Comparison of ENCODE assay signal across 17 cellular contexts in the genomic region with DNA sequence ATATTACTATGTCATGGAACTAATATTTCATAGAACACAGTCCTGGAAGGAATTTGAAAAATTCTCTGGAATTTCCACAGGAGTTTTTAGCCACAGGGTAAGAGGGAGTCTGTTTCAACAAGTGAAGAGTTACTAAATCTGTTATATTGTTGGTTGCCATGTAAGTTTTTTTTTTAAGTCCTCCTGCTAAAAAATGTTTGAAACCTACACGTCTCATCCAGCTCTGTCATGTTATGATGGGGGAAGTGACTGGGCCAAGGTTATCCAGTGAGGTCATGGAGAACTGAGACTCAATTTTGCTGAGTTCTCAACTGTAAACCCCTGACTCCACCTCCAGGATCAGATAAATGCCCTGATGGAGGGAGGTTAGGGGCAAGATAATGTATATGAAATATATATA.
DNase-seq lines count a peak whose midpoint lies in the region; ATAC-seq and TF ChIP-seq lines count a peak whose summit lies in the region.
"Had no signal": no experiment of that assay in that cellular context is flagged by ENCODE, and none has a peak within 500 bp of the region (broad histone marks: within the 10 kb centered on the region; RNA-seq: fewer than 3 reads in every experiment).

No MANE protein-coding gene starts in this region.

- TF ChIP-seq CTCF in natural killer cell (IDR thresholded peaks at IDR 0.05) (no peak), left lung (IDR thresholded peaks at IDR 0.05) (no peak)

- no peak overlapping the region for H3K4me3 Mint-ChIP-seq in natural killer cell
- no peak overlapping the region for H3K4me3 Mint-ChIP-seq in natural killer cell treated with Interleukin-12 subunit alpha and Interleukin-12 subunit beta and Interleukin-15 and Interleukin-18, amount 100 ng/mL, for 72 hours
- no peak overlapping the region for H3K4me3 Mint-ChIP-seq in activated naive CD8-positive, alpha-beta T cell treated with anti-CD3 and anti-CD28 coated beads, Interleukin-2, amount 50 U/mL, for 24 hours
- H3K4me3 Mint-ChIP-seq: B cell, T-cell had no signal

- no peaks in the 10 kb centered on the region for H3K9me3 Mint-ChIP-seq in natural killer cell
- no peaks in the 10 kb centered on the region for H3K9me3 Mint-ChIP-seq in natural killer cell treated with Interleukin-12 subunit alpha and Interleukin-12 subunit beta and Interleukin-15 and Interleukin-18, amount 100 ng/mL, for 72 hours
- H3K9me3 Mint-ChIP-seq in activated naive CD8-positive, alpha-beta T cell treated with anti-CD3 and anti-CD28 coated beads, Interleukin-2, amount 50 U/mL, for 24 hours: no peaks in the 10 kb centered on the region
- H3K9me3 Mint-ChIP-seq: T-cell had no signal

- H3K27ac ChIP-seq in left lung: no peak overlapping the region
- H3K27ac ChIP-seq: ovary, Peyer's patch had no signal

- no peaks in the 10 kb centered on the region for H3K4me1 ChIP-seq in left lung
- H3K4me1 ChIP-seq: Peyer's patch had no signal

- peaks cover 45 to 52% of the 10 kb centered on the region in 2 donors for H3K4me1 Mint-ChIP-seq in natural killer cell
- H3K4me1 Mint-ChIP-seq in natural killer cell treated with Interleukin-12 subunit alpha and Interleukin-12 subunit beta and Interleukin-15 and Interleukin-18, amount 100 ng/mL, for 72 hours (ENCODE audit: low read depth in 2 of 2): peaks cover 33 to 34% of the 10 kb centered on the region in 2 donors
- H3K4me1 Mint-ChIP-seq in activated naive CD8-positive, alpha-beta T cell treated with anti-CD3 and anti-CD28 coated beads, Interleukin-2, amount 50 U/mL, for 24 hours: peaks cover 44% of the 10 kb centered on the region

- intact Hi-C loops in natural killer cell (cut with micrococcal nuclease) (loop anchor here (5.0 kb wide), 1 partner anchor 59 kb away; the partner anchor contains the start of gene USP24), left lung (cut with DNase I) (loop anchor here (5.0 to 10.0 kb wide), 2 partner anchors 134 to 141 kb away; no protein-coding TSS in a partner anchor)

- H3K27me3 ChIP-seq in MG63 (no peaks in the 10 kb centered on the region), left lung (no peaks in the 10 kb centered on the region)
- H3K27me3 ChIP-seq: ovary, Peyer's patch had no signal

- H3K9me3 ChIP-seq in MG63 (no peaks in the 10 kb centered on the region), left lung (no peaks in the 10 kb centered on the region)
- H3K9me3 ChIP-seq: ovary, Peyer's patch had no signal

- ATAC-seq in natural killer cell: peak in 1 of 3 donors; percentile 22
- no peak for ATAC-seq in natural killer cell treated with Interleukin-12 subunit alpha and Interleukin-12 subunit beta and Interleukin-15 and Interleukin-18, amount 100 ng/mL, for 72 hours
- peak; percentile 25 for ATAC-seq in activated naive CD8-positive, alpha-beta T cell treated with anti-CD3 and anti-CD28 coated beads, Interleukin-2, amount 50 U/mL, for 24 hours
- ATAC-seq in left lung: no peak
- ATAC-seq: T-cell had no signal

- no peaks in the 10 kb centered on the region for H3K36me3 Mint-ChIP-seq in natural killer cell
- no peaks in the 10 kb centered on the region for H3K36me3 Mint-ChIP-seq in natural killer cell treated with Interleukin-12 subunit alpha and Interleukin-12 subunit beta and Interleukin-15 and Interleukin-18, amount 100 ng/mL, for 72 hours
- H3K36me3 Mint-ChIP-seq in activated naive CD8-positive, alpha-beta T cell treated with anti-CD3 and anti-CD28 coated beads, Interleukin-2, amount 50 U/mL, for 24 hours (ENCODE audit: low read depth): no peaks in the 10 kb centered on the region
- H3K36me3 Mint-ChIP-seq: T-cell had no signal

- H3K27me3 Mint-ChIP-seq in natural killer cell (ENCODE audit: low read depth in 2 of 2): no peaks in the 10 kb centered on the region
- H3K27me3 Mint-ChIP-seq in natural killer cell treated with Interleukin-12 subunit alpha and Interleukin-12 subunit beta and Interleukin-15 and Interleukin-18, amount 100 ng/mL, for 72 hours: no peaks in the 10 kb centered on the region
- H3K27me3 Mint-ChIP-seq in activated naive CD8-positive, alpha-beta T cell treated with anti-CD3 and anti-CD28 coated beads, Interleukin-2, amount 50 U/mL, for 24 hours: no peaks in the 10 kb centered on the region
- H3K27me3 Mint-ChIP-seq: B cell, T-cell had no signal

- H3K4me3 ChIP-seq in MG63 (no peak overlapping the region), left lung (no peak overlapping the region)
- H3K4me3 ChIP-seq: ovary, Peyer's patch had no signal

- H3K36me3 ChIP-seq in MG63: no peaks in the 10 kb centered on the region
- no peaks in the 10 kb centered on the region for H3K36me3 ChIP-seq in left lung
- H3K36me3 ChIP-seq: ovary, Peyer's patch had no signal

- DNase-seq in natural killer cell (no peak), glomerular visceral epithelial cell (ENCODE audit: extremely low spot score) (peak; percentile 20), NCI-H1092 treated with DMSO at 0.1 percent for 48 hours (lab: John Stamatoyannopoulos, UW) (no peak), MG63 (no peak), LoVo (ENCODE audit: low spot score) (no peak), left lung (no peak)
- no peak for DNase-seq in natural killer cell treated with Interleukin-12 subunit alpha and Interleukin-12 subunit beta and Interleukin-15 and Interleukin-18, amount 100 ng/mL, for 72 hours (ENCODE audit: low spot score)
- DNase-seq in activated naive CD8-positive, alpha-beta T cell treated with anti-CD3 and anti-CD28 coated beads, Interleukin-2, amount 50 U/mL, for 24 hours: no peak
- DNase-seq: activated CD4-positive, alpha-beta T cell treated with anti-CD3 and anti-CD28 coated beads, Interleukin-2, amount 50 U/mL, for 1 hour; activated gamma-delta T cell; DMS53; mesendoderm; ovary; Peyer's patch; stimulated activated CD4-positive, alpha-beta T cell treated with anti-CD3 and anti-CD28 coated beads, Interleukin-15, amount 100 ng/mL, for 24 hours; T-cell had no signal

- peak overlapping the region; percentile 59 to 88 for H3K27ac Mint-ChIP-seq in natural killer cell
- peak overlapping the region in 1 of 2 donors; percentile 78 for H3K27ac Mint-ChIP-seq in natural killer cell treated with Interleukin-12 subunit alpha and Interleukin-12 subunit beta and Interleukin-15 and Interleukin-18, amount 100 ng/mL, for 72 hours
- peak overlapping the region; percentile 23 for H3K27ac Mint-ChIP-seq in activated naive CD8-positive, alpha-beta T cell treated with anti-CD3 and anti-CD28 coated beads, Interleukin-2, amount 50 U/mL, for 24 hours
- H3K27ac Mint-ChIP-seq: T-cell had no signal
